1 cellular context compared by ENCODE assay signal in the genomic region with DNA sequence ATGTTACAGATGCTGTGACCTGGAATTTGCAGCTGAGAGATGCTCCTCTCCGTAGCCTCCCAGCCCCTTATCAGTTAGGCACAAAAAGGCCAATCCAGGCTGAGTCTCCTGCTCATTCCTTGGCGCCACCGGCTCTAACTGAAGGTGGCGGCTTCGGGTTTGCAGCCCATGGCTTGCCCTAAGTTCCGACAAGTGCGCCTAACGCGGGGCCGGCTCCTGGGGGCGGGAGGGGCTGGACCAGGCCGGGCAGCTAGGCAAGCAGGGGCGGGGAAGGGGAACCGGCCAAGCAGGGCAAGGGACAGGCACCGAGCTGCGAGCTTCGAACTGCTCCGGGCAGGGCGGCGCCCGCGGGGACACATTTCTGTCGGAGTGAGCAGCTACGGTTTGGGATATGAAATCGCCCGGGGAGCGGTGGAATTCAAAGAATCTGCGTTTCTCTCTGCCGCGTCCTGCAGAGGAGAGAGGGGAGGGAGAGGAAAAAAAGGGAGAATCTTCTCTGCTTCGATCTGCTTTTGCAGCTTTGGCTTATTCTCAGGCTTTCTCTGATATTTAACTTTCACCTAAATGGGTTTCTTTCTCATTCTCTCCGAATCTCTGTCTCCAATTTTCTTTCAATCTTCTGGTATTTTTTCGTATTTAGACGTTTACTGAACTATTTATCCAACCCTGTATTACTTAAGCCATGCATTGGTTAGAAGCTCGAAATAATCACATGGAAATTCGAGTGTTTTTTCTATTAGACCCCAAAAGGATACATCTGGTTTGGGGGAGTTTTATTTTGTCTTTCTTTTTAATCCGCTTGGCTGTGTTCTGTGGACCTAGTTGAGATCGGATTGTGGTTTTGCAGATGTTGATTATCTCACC.
TF ChIP-seq lines count a peak whose summit lies in the region.

No MANE protein-coding gene starts in this region.

TF ChIP-seq in HEK293T, 16 proteins besides CTCF, POLR2A, EP300 and RAD21:
- no peak for TF ChIP-seq CTBP1 (IDR thresholded peaks at IDR 0.05; ENCODE audit: borderline replicate concordance)
- TF ChIP-seq L3MBTL2 (conservative IDR thresholded peaks at IDR 0.05): peak; percentile 42; the same call in 1 of the 2 replicates
- TF ChIP-seq, protein P1, sequence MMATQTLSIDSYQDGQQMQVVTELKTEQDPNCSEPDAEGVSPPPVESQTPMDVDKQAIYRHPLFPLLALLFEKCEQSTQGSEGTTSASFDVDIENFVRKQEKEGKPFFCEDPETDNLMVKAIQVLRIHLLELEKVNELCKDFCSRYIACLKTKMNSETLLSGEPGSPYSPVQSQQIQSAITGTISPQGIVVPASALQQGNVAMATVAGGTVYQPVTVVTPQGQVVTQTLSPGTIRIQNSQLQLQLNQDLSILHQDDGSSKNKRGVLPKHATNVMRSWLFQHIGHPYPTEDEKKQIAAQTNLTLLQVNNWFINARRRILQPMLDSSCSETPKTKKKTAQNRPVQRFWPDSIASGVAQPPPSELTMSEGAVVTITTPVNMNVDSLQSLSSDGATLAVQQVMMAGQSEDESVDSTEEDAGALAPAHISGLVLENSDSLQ (IDR thresholded peaks at IDR 0.05): no peak
TF ChIP-seq in HEK293T: peak in this region for 1.
